1 cellular context compared by ENCODE assay signal in the genomic region with DNA sequence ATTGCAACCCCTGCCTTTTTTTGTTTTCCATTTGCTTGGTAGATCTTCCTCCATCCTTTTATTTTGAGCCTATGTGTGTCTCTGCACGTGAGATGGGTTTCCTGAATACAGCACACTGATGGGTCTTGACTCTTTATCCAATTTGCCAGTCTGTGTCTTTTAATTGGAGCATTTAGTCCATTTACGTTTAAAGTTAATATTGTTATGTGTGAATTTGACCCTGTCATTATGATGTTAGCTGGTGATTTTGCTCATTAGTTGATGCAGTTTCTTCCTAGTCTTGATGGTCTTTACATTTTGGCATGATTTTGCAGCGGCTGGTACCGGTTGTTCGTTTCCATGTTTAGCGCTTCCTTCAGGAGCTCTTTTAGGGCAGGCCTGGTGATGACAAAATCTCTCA.
DNase-seq lines count a peak whose midpoint lies in the region; ATAC-seq, FAIRE-seq and TF ChIP-seq lines count a peak whose summit lies in the region.
"Not testable (repeated sequence)": the region's sequence is repeated elsewhere in the genome, so short reads cannot be mapped to it uniquely, and the experiment has no call there.

No MANE protein-coding gene starts in this region.

- TF ChIP-seq EP300 in K562 (IDR thresholded peaks at IDR 0.05; ENCODE audit: low read length) = not testable (repeated sequence)

- H2AFZ ChIP-seq in K562 (ENCODE audit: low read depth, low read length) = not testable (repeated sequence)

- FAIRE-seq in K562 (lab: Jason Lieb, UNC) = not testable (repeated sequence)

- TF ChIP-seq RAD21 in K562 (CRISPR knock-in tag; conservative IDR thresholded peaks at IDR 0.05 in 1 of 2, IDR thresholded peaks at IDR 0.05 in 1 of 2) = not testable (repeated sequence)

- not testable (repeated sequence) for DNase-seq in K562 (ENCODE audit: extremely low read depth in 1 of 4, low spot score in 3 of 4)

- in situ Hi-C loops in K562 (cut with MboI) = not testable (repeated sequence)

- not testable (repeated sequence) for H3K4me2 ChIP-seq in K562 (ENCODE audit: insufficient read depth, low read length)

- ATAC-seq in K562 = not testable (repeated sequence)

- 100% methylated on average over 1 of the region's 6 CpGs for WGBS in K562 (ENCODE audit: insufficient coverage, low coverage, missing lambda C conversion rate)

- H3K4me1 ChIP-seq in K562 (replicated peaks in 1 of 2; ENCODE audit: control insufficient read depth in 2 of 2, insufficient read depth in 2 of 2, low read length in 2 of 2) = peaks cover 0 to 13% of the 10 kb centered on the region in 2 experiments; a peak in 2 of 5 replicates

- TF ChIP-seq POLR2A in K562 (conservative IDR thresholded peaks at IDR 0.05) = not testable (repeated sequence)

- not testable (repeated sequence) for BruUV-seq in K562 (replicated peaks; lab: Mats Ljungman, UMichigan)

- not testable (repeated sequence) for H3K4me3 ChIP-seq in K562

- H3K27me3 ChIP-seq in K562 (ENCODE audit: control insufficient read depth in 2 of 2, insufficient read depth in 2 of 2, low read length in 2 of 2) = not testable (repeated sequence)

- CTCF ChIA-PET in K562 (lab: Yijun Ruan, JAX; ENCODE audit: low intra/inter-chr PET ratio) = not testable (repeated sequence)

- H4K20me1 ChIP-seq in K562 (replicated peaks; ENCODE audit: control insufficient read depth, insufficient read depth, low read length) = not testable (repeated sequence)

- not testable (repeated sequence) for H3K36me3 ChIP-seq in K562 (ENCODE audit: control insufficient read depth, insufficient read depth, low read length)

- intact Hi-C loops in K562 (cut with micrococcal nuclease) = not testable (repeated sequence)

- not testable (repeated sequence) for H3K9ac ChIP-seq in K562 (ENCODE audit: insufficient read depth in 1 of 2, low read depth in 2 of 2, low read length in 2 of 2)

- POLR2A ChIA-PET in K562 (lab: Yijun Ruan, JAX) = not testable (repeated sequence)

- H3K9me3 ChIP-seq in K562 (replicated peaks; ENCODE audit: control insufficient read depth, insufficient read depth, low read depth, low read length) = not testable (repeated sequence)

- TF ChIP-seq CTCF in K562 (IDR thresholded peaks at IDR 0.05 in 2 of 3, conservative IDR thresholded peaks at IDR 0.05 in 1 of 3; ENCODE audit: insufficient read depth in 2 of 3, low read depth in 1 of 3, low read length in 3 of 3) = not testable (repeated sequence)

- H3K9me1 ChIP-seq in K562 (ENCODE audit: control insufficient read depth, insufficient read depth, low read length) = not testable (repeated sequence)

- not testable (repeated sequence) for H3K27ac ChIP-seq in K562 (ENCODE audit: extremely low read depth, low read depth, low read length)

- H3K79me2 ChIP-seq in K562 (ENCODE audit: control insufficient read depth, insufficient read depth, low read length) = not testable (repeated sequence)

TF ChIP-seq in K562, 482 proteins besides CTCF, POLR2A, EP300 and RAD21:
- TF ChIP-seq ZNF507 (tag; conservative IDR thresholded peaks at IDR 0.05) = peak; percentile 93
- peak; percentile 66; the same call in 1 of the 2 replicates for TF ChIP-seq ZNF354B (CRISPR knock-in tag; IDR thresholded peaks at IDR 0.05)
